ENCODE assay signal across 1 cellular context in the genomic region with DNA sequence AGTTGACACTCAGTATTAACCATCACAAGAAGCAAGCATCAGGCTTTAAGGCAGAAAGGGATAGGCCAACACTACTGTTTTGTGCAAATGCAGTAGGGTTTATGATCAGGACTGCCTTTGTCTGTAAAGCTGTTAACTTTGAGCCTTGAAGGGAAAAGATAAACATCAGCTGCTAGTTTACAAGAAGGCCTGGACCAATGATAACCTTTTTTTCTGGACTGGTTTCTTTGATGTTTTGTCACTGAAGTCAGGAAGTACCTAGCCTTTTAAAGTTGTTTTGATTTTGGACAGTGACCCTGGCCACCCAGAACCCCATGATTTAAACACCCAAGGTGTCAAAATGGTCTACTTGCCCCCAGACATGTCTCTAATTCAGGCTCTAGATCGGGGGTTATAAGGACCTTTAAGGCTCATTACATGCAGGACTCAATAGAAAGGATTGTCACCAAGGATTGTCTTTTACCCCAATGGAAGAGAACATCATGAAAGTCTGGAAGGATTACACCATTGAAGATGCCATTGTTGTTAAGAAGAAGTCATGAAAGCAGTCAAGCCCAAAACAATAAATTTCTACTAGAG.
A peak's percentile ranks its signal among the peaks of the same experiment; 100 is the strongest.
TF ChIP-seq lines count a peak whose summit lies in the region.

No MANE protein-coding gene starts in this region.

TF ChIP-seq in HepG2, 621 proteins besides CTCF, POLR2A, EP300 and RAD21 (continued from another document):
- TF ChIP-seq, protein P1, sequence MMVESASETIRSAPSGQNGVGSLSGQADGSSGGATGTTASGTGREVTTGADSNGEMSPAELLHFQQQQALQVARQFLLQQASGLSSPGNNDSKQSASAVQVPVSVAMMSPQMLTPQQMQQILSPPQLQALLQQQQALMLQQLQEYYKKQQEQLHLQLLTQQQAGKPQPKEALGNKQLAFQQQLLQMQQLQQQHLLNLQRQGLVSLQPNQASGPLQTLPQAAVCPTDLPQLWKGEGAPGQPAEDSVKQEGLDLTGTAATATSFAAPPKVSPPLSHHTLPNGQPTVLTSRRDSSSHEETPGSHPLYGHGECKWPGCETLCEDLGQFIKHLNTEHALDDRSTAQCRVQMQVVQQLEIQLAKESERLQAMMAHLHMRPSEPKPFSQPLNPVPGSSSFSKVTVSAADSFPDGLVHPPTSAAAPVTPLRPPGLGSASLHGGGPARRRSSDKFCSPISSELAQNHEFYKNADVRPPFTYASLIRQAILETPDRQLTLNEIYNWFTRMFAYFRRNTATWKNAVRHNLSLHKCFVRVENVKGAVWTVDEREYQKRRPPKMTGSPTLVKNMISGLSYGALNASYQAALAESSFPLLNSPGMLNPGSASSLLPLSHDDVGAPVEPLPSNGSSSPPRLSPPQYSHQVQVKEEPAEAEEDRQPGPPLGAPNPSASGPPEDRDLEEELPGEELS (CRISPR knock-in tag; IDR thresholded peaks at IDR 0.05) = peak; percentile 60; the same call in 1 of the 2 replicates
- TF ChIP-seq ZBTB7B (CRISPR knock-in tag; IDR thresholded peaks at IDR 0.05) = 0 out of 2 replicates have a peak, but pooled peaks have one; percentile 16
- no peak for TF ChIP-seq THYN1 (CRISPR knock-in tag; IDR thresholded peaks at IDR 0.05; ENCODE audit: borderline replicate concordance, low read depth)
- TF ChIP-seq ERF (CRISPR knock-in tag; IDR thresholded peaks at IDR 0.05) = 0 out of 2 replicates have a peak, but pooled peaks have one; percentile 27
- TF ChIP-seq FOXO1 (CRISPR knock-in tag; IDR thresholded peaks at IDR 0.05) = 0 out of 2 replicates have a peak, but pooled peaks have one; percentile 30
- TF ChIP-seq ZNF737 (CRISPR knock-in tag; IDR thresholded peaks at IDR 0.05; ENCODE audit: borderline replicate concordance) = no peak
- TF ChIP-seq FOXA3 (CRISPR knock-in tag; IDR thresholded peaks at IDR 0.05) = peak; percentile 76
- TF ChIP-seq NR2F6 (IDR thresholded peaks at IDR 0.05) = peak; percentile 68
- TF ChIP-seq NR2F6 (CRISPR knock-in tag; IDR thresholded peaks at IDR 0.05) = peak; percentile 38; the same call in 1 of the 2 replicates
- TF ChIP-seq, protein P2, sequence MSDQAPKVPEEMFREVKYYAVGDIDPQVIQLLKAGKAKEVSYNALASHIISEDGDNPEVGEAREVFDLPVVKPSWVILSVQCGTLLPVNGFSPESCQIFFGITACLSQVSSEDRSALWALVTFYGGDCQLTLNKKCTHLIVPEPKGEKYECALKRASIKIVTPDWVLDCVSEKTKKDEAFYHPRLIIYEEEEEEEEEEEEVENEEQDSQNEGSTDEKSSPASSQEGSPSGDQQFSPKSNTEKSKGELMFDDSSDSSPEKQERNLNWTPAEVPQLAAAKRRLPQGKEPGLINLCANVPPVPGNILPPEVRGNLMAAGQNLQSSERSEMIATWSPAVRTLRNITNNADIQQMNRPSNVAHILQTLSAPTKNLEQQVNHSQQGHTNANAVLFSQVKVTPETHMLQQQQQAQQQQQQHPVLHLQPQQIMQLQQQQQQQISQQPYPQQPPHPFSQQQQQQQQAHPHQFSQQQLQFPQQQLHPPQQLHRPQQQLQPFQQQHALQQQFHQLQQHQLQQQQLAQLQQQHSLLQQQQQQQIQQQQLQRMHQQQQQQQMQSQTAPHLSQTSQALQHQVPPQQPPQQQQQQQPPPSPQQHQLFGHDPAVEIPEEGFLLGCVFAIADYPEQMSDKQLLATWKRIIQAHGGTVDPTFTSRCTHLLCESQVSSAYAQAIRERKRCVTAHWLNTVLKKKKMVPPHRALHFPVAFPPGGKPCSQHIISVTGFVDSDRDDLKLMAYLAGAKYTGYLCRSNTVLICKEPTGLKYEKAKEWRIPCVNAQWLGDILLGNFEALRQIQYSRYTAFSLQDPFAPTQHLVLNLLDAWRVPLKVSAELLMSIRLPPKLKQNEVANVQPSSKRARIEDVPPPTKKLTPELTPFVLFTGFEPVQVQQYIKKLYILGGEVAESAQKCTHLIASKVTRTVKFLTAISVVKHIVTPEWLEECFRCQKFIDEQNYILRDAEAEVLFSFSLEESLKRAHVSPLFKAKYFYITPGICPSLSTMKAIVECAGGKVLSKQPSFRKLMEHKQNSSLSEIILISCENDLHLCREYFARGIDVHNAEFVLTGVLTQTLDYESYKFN (CRISPR knock-in tag; conservative IDR thresholded peaks at IDR 0.05) = peak; percentile 86
- no peak for TF ChIP-seq KLF13 (CRISPR knock-in tag; IDR thresholded peaks at IDR 0.05)
- TF ChIP-seq, protein P3, sequence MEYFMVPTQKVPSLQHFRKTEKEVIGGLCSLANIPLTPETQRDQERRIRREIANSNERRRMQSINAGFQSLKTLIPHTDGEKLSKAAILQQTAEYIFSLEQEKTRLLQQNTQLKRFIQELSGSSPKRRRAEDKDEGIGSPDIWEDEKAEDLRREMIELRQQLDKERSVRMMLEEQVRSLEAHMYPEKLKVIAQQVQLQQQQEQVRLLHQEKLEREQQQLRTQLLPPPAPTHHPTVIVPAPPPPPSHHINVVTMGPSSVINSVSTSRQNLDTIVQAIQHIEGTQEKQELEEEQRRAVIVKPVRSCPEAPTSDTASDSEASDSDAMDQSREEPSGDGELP (IDR thresholded peaks at IDR 0.05; ENCODE audit: borderline replicate concordance, low read depth) = peak; percentile 83; the same call in 1 of the 2 replicates
- TF ChIP-seq, protein P4, sequence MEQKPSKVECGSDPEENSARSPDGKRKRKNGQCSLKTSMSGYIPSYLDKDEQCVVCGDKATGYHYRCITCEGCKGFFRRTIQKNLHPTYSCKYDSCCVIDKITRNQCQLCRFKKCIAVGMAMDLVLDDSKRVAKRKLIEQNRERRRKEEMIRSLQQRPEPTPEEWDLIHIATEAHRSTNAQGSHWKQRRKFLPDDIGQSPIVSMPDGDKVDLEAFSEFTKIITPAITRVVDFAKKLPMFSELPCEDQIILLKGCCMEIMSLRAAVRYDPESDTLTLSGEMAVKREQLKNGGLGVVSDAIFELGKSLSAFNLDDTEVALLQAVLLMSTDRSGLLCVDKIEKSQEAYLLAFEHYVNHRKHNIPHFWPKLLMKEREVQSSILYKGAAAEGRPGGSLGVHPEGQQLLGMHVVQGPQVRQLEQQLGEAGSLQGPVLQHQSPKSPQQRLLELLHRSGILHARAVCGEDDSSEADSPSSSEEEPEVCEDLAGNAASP (CRISPR knock-in tag; IDR thresholded peaks at IDR 0.05; ENCODE audit: borderline replicate concordance) = 0 out of 2 replicates have a peak, but pooled peaks have one; percentile 11
- no peak for TF ChIP-seq NCOR1 (IDR thresholded peaks at IDR 0.05; ENCODE audit: borderline replicate concordance, low read length)
- TF ChIP-seq MEIS2 (CRISPR knock-in tag; IDR thresholded peaks at IDR 0.05) = no peak
- TF ChIP-seq, protein P5, sequence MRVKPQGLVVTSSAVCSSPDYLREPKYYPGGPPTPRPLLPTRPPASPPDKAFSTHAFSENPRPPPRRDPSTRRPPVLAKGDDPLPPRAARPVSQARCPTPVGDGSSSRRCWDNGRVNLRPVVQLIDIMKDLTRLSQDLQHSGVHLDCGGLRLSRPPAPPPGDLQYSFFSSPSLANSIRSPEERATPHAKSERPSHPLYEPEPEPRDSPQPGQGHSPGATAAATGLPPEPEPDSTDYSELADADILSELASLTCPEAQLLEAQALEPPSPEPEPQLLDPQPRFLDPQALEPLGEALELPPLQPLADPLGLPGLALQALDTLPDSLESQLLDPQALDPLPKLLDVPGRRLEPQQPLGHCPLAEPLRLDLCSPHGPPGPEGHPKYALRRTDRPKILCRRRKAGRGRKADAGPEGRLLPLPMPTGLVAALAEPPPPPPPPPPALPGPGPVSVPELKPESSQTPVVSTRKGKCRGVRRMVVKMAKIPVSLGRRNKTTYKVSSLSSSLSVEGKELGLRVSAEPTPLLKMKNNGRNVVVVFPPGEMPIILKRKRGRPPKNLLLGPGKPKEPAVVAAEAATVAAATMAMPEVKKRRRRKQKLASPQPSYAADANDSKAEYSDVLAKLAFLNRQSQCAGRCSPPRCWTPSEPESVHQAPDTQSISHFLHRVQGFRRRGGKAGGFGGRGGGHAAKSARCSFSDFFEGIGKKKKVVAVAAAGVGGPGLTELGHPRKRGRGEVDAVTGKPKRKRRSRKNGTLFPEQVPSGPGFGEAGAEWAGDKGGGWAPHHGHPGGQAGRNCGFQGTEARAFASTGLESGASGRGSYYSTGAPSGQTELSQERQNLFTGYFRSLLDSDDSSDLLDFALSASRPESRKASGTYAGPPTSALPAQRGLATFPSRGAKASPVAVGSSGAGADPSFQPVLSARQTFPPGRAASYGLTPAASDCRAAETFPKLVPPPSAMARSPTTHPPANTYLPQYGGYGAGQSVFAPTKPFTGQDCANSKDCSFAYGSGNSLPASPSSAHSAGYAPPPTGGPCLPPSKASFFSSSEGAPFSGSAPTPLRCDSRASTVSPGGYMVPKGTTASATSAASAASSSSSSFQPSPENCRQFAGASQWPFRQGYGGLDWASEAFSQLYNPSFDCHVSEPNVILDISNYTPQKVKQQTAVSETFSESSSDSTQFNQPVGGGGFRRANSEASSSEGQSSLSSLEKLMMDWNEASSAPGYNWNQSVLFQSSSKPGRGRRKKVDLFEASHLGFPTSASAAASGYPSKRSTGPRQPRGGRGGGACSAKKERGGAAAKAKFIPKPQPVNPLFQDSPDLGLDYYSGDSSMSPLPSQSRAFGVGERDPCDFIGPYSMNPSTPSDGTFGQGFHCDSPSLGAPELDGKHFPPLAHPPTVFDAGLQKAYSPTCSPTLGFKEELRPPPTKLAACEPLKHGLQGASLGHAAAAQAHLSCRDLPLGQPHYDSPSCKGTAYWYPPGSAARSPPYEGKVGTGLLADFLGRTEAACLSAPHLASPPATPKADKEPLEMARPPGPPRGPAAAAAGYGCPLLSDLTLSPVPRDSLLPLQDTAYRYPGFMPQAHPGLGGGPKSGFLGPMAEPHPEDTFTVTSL (CRISPR knock-in tag; IDR thresholded peaks at IDR 0.05; ENCODE audit: borderline replicate concordance) = peak; percentile 68; the same call in 1 of the 2 replicates
- TF ChIP-seq HNF4A (CRISPR knock-in tag; IDR thresholded peaks at IDR 0.05) = peak; percentile 26; the same call in 1 of the 2 replicates
- 0 out of 2 replicates have a peak, but pooled peaks have one; percentile 17 for TF ChIP-seq SOX13 (IDR thresholded peaks at IDR 0.05)
- TF ChIP-seq SOX13 (CRISPR knock-in tag; conservative IDR thresholded peaks at IDR 0.05 in 1 of 2, IDR thresholded peaks at IDR 0.05 in 1 of 2) = peak in 1 of 2 experiments; percentile 79; a peak in 2 of 4 replicates
- TF ChIP-seq ETV5 (CRISPR knock-in tag; IDR thresholded peaks at IDR 0.05; ENCODE audit: borderline replicate concordance) = peak; percentile 26; the same call in 1 of the 2 replicates
- peak; percentile 51 for TF ChIP-seq NCOA2 (CRISPR knock-in tag; IDR thresholded peaks at IDR 0.05)
- peak; percentile 62; the same call in 1 of the 2 replicates for TF ChIP-seq HDAC1 (CRISPR knock-in tag; IDR thresholded peaks at IDR 0.05)
- TF ChIP-seq, protein P6, sequence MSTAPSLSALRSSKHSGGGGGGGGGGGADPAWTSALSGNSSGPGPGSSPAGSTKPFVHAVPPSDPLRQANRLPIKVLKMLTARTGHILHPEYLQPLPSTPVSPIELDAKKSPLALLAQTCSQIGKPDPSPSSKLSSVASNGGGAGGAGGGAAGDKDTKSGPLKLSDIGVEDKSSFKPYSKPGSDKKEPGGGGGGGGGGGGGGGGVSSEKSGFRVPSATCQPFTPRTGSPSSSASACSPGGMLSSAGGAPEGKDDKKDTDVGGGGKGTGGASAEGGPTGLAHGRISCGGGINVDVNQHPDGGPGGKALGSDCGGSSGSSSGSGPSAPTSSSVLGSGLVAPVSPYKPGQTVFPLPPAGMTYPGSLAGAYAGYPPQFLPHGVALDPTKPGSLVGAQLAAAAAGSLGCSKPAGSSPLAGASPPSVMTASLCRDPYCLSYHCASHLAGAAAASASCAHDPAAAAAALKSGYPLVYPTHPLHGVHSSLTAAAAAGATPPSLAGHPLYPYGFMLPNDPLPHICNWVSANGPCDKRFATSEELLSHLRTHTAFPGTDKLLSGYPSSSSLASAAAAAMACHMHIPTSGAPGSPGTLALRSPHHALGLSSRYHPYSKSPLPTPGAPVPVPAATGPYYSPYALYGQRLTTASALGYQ (CRISPR knock-in tag; IDR thresholded peaks at IDR 0.05) = no peak
- TF ChIP-seq HMG20A (CRISPR knock-in tag; IDR thresholded peaks at IDR 0.05; ENCODE audit: borderline replicate concordance) = peak; percentile 70; the same call in 1 of the 2 replicates
- TF ChIP-seq, protein P7, sequence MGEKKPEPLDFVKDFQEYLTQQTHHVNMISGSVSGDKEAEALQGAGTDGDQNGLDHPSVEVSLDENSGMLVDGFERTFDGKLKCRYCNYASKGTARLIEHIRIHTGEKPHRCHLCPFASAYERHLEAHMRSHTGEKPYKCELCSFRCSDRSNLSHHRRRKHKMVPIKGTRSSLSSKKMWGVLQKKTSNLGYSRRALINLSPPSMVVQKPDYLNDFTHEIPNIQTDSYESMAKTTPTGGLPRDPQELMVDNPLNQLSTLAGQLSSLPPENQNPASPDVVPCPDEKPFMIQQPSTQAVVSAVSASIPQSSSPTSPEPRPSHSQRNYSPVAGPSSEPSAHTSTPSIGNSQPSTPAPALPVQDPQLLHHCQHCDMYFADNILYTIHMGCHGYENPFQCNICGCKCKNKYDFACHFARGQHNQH (CRISPR knock-in tag; IDR thresholded peaks at IDR 0.05) = 0 out of 2 replicates have a peak, but pooled peaks have one; percentile 24
- no peak for TF ChIP-seq SOX6 (IDR thresholded peaks at IDR 0.05)
- peak; percentile 84 for TF ChIP-seq SOX6 (CRISPR knock-in tag; IDR thresholded peaks at IDR 0.05)
- no peak for TF ChIP-seq SIN3B (IDR thresholded peaks at IDR 0.05; ENCODE audit: low read length)
- TF ChIP-seq, protein P8, sequence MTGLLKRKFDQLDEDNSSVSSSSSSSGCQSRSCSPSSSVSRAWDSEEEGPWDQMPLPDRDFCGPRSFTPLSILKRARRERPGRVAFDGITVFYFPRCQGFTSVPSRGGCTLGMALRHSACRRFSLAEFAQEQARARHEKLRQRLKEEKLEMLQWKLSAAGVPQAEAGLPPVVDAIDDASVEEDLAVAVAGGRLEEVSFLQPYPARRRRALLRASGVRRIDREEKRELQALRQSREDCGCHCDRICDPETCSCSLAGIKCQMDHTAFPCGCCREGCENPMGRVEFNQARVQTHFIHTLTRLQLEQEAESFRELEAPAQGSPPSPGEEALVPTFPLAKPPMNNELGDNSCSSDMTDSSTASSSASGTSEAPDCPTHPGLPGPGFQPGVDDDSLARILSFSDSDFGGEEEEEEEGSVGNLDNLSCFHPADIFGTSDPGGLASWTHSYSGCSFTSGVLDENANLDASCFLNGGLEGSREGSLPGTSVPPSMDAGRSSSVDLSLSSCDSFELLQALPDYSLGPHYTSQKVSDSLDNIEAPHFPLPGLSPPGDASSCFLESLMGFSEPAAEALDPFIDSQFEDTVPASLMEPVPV (CRISPR knock-in tag; IDR thresholded peaks at IDR 0.05) = no peak
- TF ChIP-seq MED1 (CRISPR knock-in tag; IDR thresholded peaks at IDR 0.05) = peak; percentile 31; the same call in 1 of the 2 replicates
